Comparison of ENCODE assay signal across 8 cellular contexts in the genomic region with DNA sequence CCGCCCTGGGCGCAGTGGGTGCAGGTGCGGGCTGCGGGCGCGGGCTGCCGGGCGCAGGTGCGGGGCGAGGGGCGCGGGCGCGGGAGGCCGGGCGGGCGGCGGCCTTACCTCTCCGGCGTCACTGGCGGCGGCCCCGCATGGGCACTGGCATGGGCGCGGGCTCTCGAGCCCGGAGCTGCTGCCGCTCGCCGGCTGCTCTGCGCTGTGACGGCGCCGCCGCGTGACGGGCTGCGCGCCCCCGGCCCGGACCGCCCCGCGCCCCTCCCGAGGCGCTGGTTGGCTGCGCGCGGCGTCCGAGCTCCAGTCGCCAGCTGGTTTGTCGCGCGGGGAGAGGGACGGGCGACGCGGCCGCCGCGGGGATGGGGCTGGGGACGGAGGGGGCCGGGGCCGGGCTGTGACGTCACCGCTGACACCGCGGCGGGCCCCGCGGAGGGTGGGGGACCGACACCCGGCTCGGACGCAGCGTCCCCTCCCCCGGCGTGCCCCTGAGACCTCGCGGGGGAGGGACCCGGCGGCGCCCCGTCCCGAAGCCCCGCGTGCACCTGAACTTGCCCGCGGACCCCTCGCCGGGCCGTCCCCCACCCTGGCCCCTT. TPM values are rescaled to one million over a fixed set of nuclear protein-coding genes. Genes with fewer than 3 reads are reported as not detected.
DNase-seq lines count a peak whose midpoint lies in the region; ATAC-seq lines count a peak whose summit lies in the region.

A gene with protein sequence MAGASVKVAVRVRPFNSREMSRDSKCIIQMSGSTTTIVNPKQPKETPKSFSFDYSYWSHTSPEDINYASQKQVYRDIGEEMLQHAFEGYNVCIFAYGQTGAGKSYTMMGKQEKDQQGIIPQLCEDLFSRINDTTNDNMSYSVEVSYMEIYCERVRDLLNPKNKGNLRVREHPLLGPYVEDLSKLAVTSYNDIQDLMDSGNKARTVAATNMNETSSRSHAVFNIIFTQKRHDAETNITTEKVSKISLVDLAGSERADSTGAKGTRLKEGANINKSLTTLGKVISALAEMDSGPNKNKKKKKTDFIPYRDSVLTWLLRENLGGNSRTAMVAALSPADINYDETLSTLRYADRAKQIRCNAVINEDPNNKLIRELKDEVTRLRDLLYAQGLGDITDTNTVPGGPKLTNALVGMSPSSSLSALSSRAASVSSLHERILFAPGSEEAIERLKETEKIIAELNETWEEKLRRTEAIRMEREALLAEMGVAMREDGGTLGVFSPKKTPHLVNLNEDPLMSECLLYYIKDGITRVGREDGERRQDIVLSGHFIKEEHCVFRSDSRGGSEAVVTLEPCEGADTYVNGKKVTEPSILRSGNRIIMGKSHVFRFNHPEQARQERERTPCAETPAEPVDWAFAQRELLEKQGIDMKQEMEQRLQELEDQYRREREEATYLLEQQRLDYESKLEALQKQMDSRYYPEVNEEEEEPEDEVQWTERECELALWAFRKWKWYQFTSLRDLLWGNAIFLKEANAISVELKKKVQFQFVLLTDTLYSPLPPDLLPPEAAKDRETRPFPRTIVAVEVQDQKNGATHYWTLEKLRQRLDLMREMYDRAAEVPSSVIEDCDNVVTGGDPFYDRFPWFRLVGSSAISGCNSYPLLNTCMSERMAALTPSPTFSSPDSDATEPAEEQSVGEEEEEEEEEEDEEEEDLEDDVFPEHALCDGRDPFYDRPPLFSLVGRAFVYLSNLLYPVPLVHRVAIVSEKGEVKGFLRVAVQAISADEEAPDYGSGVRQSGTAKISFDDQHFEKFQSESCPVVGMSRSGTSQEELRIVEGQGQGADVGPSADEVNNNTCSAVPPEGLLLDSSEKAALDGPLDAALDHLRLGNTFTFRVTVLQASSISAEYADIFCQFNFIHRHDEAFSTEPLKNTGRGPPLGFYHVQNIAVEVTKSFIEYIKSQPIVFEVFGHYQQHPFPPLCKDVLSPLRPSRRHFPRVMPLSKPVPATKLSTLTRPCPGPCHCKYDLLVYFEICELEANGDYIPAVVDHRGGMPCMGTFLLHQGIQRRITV (N-terminal part only) (minus strand): TSS at position 206 of the 593 bp plus-strand sequence. CDS start 22,467 bp downstream, outside the sequence.

- H3K36me3 Mint-ChIP-seq in naive thymus-derived CD8-positive, alpha-beta T cell = peaks cover 0 to 7% (median 0%) of the 10 kb centered on the region in 3 donors

- H3K4me1 Mint-ChIP-seq in naive thymus-derived CD8-positive, alpha-beta T cell = peaks cover 5 to 16% (median 11%) of the 10 kb centered on the region in 4 donors

- ATAC-seq in naive thymus-derived CD8-positive, alpha-beta T cell = peak; percentile 26 to 46
- ATAC-seq in HG03469 (IDR thresholded peaks at IDR 0.05; ENCODE audit: unreplicated experiment) = no peak
- ATAC-seq in HG03135 (IDR thresholded peaks at IDR 0.05; ENCODE audit: unreplicated experiment) = no peak

- peak within 1 kb of the TSS; percentile 82 for H3K27ac ChIP-seq in caudate nucleus (ENCODE audit: low read depth, low read length)

- peaks cover 0 to 14% (median 0%) of the 10 kb centered on the region in 9 donors for H3K9me3 Mint-ChIP-seq in naive thymus-derived CD8-positive, alpha-beta T cell

- H3K4me3 Mint-ChIP-seq in naive thymus-derived CD8-positive, alpha-beta T cell = peak within 1 kb of the TSS in 8 of 10 donors; percentile 51 to 82 (median 73)

- POLR2A ChIA-PET in naive thymus-derived CD8-positive, alpha-beta T cell (lab: Charles Lee) = no interaction called here

- DNase-seq in DMS79 (lab: John Stamatoyannopoulos, UW) (peak; percentile 81), NCI-H2171 (lab: John Stamatoyannopoulos, UW) (peak; percentile 68), caudate nucleus (lab: John Stamatoyannopoulos, UW) (peak in 59 of 61 donors; percentile 46 to 95 (median 87)), AML-193 (lab: John Stamatoyannopoulos, UW) (no peak)
- DNase-seq in naive thymus-derived CD8-positive, alpha-beta T cell = no peak
- DNase-seq in effector CD4-positive, alpha-beta T cell = no peak

- peaks cover 29 to 67% (median 43%) of the 10 kb centered on the region in 5 donors for H3K27me3 Mint-ChIP-seq in naive thymus-derived CD8-positive, alpha-beta T cell

- no peak within 1 kb of the TSS for H3K27ac Mint-ChIP-seq in naive thymus-derived CD8-positive, alpha-beta T cell

RNA-seq across cellular contexts. Expression of the gene that starts here (rescaled TPM):
- total RNA-seq in naive thymus-derived CD8-positive, alpha-beta T cell = not detected
- under 1 TPM in 1 of 3 donors, not detected in 2; 0.10 TPM for polyA plus RNA-seq in naive thymus-derived CD8-positive, alpha-beta T cell

Comparison
In these comparisons a context has a peak if more than half of its experiments do, and no peak if none do; other contexts are left out.
1. Peak in ATAC-seq in naive thymus-derived CD8-positive, alpha-beta T cell; RNA of the gene not detected or under 1 TPM.
2. DNase-seq: peak in DMS79 (single experiment), NCI-H2171 (single experiment) and caudate nucleus (59 of 61); none in naive thymus-derived CD8-positive, alpha-beta T cell (0 of 10), AML-193 (0 of 2) and effector CD4-positive, alpha-beta T cell (single experiment).